Comparison of ENCODE assay signal across 9 cellular contexts in genomic region chr19:49362926-49363264, GRCh38. TPM values are rescaled to one million over a fixed set of nuclear protein-coding genes. Genes with fewer than 3 reads are reported as not detected.
DNase-seq lines count a peak whose midpoint lies in the region; ATAC-seq and TF ChIP-seq lines count a peak whose summit lies in the region.
"Had no signal": no experiment of that assay in that cellular context is flagged by ENCODE, and none has a peak within 500 bp of the region (broad histone marks: within the 10 kb centered on the region; RNA-seq: fewer than 3 reads in every experiment).

No MANE protein-coding gene starts in this region.

- POLR2A ChIA-PET in PC-9 (lab: Charles Lee; ENCODE audit: unreplicated experiment), result interaction anchor here (0.6 kb wide), 2 partner anchors 7 to 966 kb away, joined by 3 to 5 read pairs; partner anchors contain the start of gene KCNC3

- no peaks in the 10 kb centered on the region for H3K9me3 ChIP-seq in PC-9 (ENCODE audit: insufficient read depth, low read depth)
- H3K9me3 ChIP-seq in parathyroid adenoma (ENCODE audit: control insufficient read depth, low read length), result no peaks in the 10 kb centered on the region

- H3K27ac ChIP-seq in PC-9 (no peak overlapping the region), parathyroid adenoma (peak overlapping the region; percentile 59)

- no peaks in the 10 kb centered on the region for H3K36me3 ChIP-seq in PC-9 (ENCODE audit: low read depth)
- no peaks in the 10 kb centered on the region for H3K36me3 ChIP-seq in parathyroid adenoma (ENCODE audit: control insufficient read depth, insufficient read depth, low read length)

- 0 out of 2 replicates have a peak, but pooled peaks cover 10% of the 10 kb centered on the region for H3K4me1 ChIP-seq in PC-9 (replicated peaks; ENCODE audit: insufficient read depth)
- H3K4me1 ChIP-seq in parathyroid adenoma, result peaks cover 2% of the 10 kb centered on the region

- H3K27me3 ChIP-seq in PC-9 (ENCODE audit: insufficient read depth, low read depth), result no peaks in the 10 kb centered on the region
- H3K27me3 ChIP-seq in parathyroid adenoma (ENCODE audit: control insufficient read depth, insufficient read depth, low read length), result no peaks in the 10 kb centered on the region

- H3F3A ChIP-seq in PC-9 (ENCODE audit: insufficient read depth, low read depth), result peaks cover 5% of the 10 kb centered on the region; the same call in 1 of the 2 replicates

- peak; percentile 65 for DNase-seq in D341Med (ENCODE audit: low spot score)
- DNase-seq in PC-9, result no peak
- peak; percentile 53 for DNase-seq in fibroblast of pulmonary artery (ENCODE audit: low read depth)
- DNase-seq in NCI-H1092 treated with DMSO at 0.1 percent for 48 hours (lab: John Stamatoyannopoulos, UW), result no peak
- DNase-seq in stimulated activated CD4-positive, alpha-beta T cell treated with anti-CD3 and anti-CD28 coated beads, Interleukin-4, amount 100 ng/mL, for 1 hour, result no peak
- no peak for DNase-seq in head of caudate nucleus
- DNase-seq: NCI-H510A treated with DMSO at 0.1 percent for 48 hours had no signal

- H3K4me3 ChIP-seq in PC-9, result peak overlapping the region; percentile 85
- peak overlapping the region; percentile 96 for H3K4me3 ChIP-seq in fibroblast of pulmonary artery (replicated peaks; ENCODE audit: low read depth, low read length)
- peak overlapping the region; percentile 86 for H3K4me3 ChIP-seq in parathyroid adenoma (ENCODE audit: low read depth, low read length)

- TF ChIP-seq CTCF in PC-9 (conservative IDR thresholded peaks at IDR 0.05) (no peak), fibroblast of pulmonary artery (IDR thresholded peaks at IDR 0.05; ENCODE audit: low read length, missing control alignments) (no peak), parathyroid adenoma (IDR thresholded peaks at IDR 0.05) (no peak)

- ATAC-seq in GM19023 (IDR thresholded peaks at IDR 0.05; ENCODE audit: unreplicated experiment), result no peak

- H3K79me2 ChIP-seq in PC-9 (ENCODE audit: low read depth) (no peaks in the 10 kb centered on the region), parathyroid adenoma (no peaks in the 10 kb centered on the region)

- H2AFZ ChIP-seq in PC-9 (peak overlapping the region; percentile 85), parathyroid adenoma (peak overlapping the region; percentile 85)

- H3K4me2 ChIP-seq in PC-9 (peak overlapping the region; percentile 99), parathyroid adenoma (ENCODE audit: low read length) (peak overlapping the region; percentile 95)

- no peaks in the 10 kb centered on the region for H4K20me1 ChIP-seq in PC-9 (ENCODE audit: insufficient read depth)

- no peaks in the 10 kb centered on the region for H3K9me2 ChIP-seq in PC-9 (ENCODE audit: insufficient read depth)

- no TSS peak for BruUV-seq in PC-9 (replicated peaks; lab: Mats Ljungman, UMichigan)

- intact Hi-C loops in PC-9 (cut with micrococcal nuclease; ENCODE audit: unreplicated experiment), result loop anchor here (1.0 to 2.0 kb wide), 4 partner anchors 24 to 514 kb away; partner anchors contain the start of genes AKT1S1 and TBC1D17
- intact Hi-C loops in head of caudate nucleus (cut with DNase I), result loop anchor here (5.0 kb wide), 1 partner anchor 259 kb away; no protein-coding TSS in a partner anchor

- CTCF ChIA-PET in PC-9 (lab: Charles Lee), result no interaction called here

- H3K9ac ChIP-seq in parathyroid adenoma, result no peak overlapping the region

RNA-seq across cellular contexts. Expression of gene TEAD2, which starts 0.7 kb away (rescaled TPM):
- total RNA-seq in PC-9 (2021), result 55.5 and 55.6 TPM in 2 replicates

RNA-seq across cellular contexts. Expression of gene DKKL1, which starts 0.8 kb away (rescaled TPM):
- total RNA-seq in PC-9 (2021), result 0.85 TPM in 1 of 2 replicates, not detected in the other

RNA-seq across cellular contexts. Expression of gene KASH5, which starts 25.2 kb away (rescaled TPM):
- 0.39 TPM in 1 of 2 replicates, not detected in the other for total RNA-seq in PC-9 (2021)

RNA-seq across cellular contexts. Expression of gene CD37, which starts 27.7 kb away (rescaled TPM):
- total RNA-seq in PC-9 (2021), result not detected in 2 replicates

RNA-seq across cellular contexts. Expression of gene SLC6A16, which starts 37.9 kb away (rescaled TPM):
- 0.48 and 0.61 TPM in 2 replicates for total RNA-seq in PC-9 (2021)

Comparison
In these comparisons a context has a peak if more than half of its experiments do, and no peak if none do; other contexts are left out.
1. DNase-seq: peak in D341Med (single experiment) and fibroblast of pulmonary artery (single experiment); none in PC-9 (0 of 2), NCI-H1092 treated with DMSO at 0.1 percent for 48 hours (single experiment), stimulated activated CD4-positive, alpha-beta T cell treated with anti-CD3 and anti-CD28 coated beads, Interleukin-4, amount 100 ng/mL, for 1 hour (single experiment) and head of caudate nucleus (0 of 42).
2. Peak in every context shown above with its lines, with median percentiles within 50 percentile points of each other: H3K4me3 ChIP-seq.